ENCODE assay signal across 26 cellular contexts in genomic region chr22:22901578-22902218, GRCh38. TPM values are rescaled to one million over a fixed set of nuclear protein-coding genes. Genes with fewer than 3 reads are reported as not detected.
DNase-seq lines count a peak whose midpoint lies in the region; ATAC-seq and TF ChIP-seq lines count a peak whose summit lies in the region.
"Had no signal": no experiment of that assay in that cellular context is flagged by ENCODE, and none has a peak within 500 bp of the region (broad histone marks: within the 10 kb centered on the region; RNA-seq: fewer than 3 reads in every experiment).

No MANE protein-coding gene starts in this region.

- H3K27me3 Mint-ChIP-seq in activated B cell treated with CpG ODN at 0.5 μM for 24 hours, result no peaks in the 10 kb centered on the region
- H3K27me3 Mint-ChIP-seq in activated CD4-positive, alpha-beta memory T cell treated with anti-CD3 and anti-CD28 coated beads, Interleukin-2, amount 10 ng/mL, durations not matched to agents 7 days and 5 days, result peaks cover 26% of the 10 kb centered on the region

- peaks cover 67% of the 10 kb centered on the region for H3K4me1 Mint-ChIP-seq in activated B cell treated with CpG ODN at 0.5 μM for 24 hours
- no peaks in the 10 kb centered on the region for H3K4me1 Mint-ChIP-seq in stimulated activated effector memory CD8-positive, alpha-beta T cell treated with anti-CD3 and anti-CD28 coated beads, Interleukin-12 subunit alpha, Interleukin-12 subunit beta, amount 100 ng/mL, for 72 hours
- no peaks in the 10 kb centered on the region for H3K4me1 Mint-ChIP-seq in activated CD4-positive, alpha-beta memory T cell treated with anti-CD3 and anti-CD28 coated beads, Interleukin-2, amount 10 ng/mL, durations not matched to agents 7 days and 5 days
- H3K4me1 Mint-ChIP-seq: CD8-positive, alpha-beta memory T cell; naive thymus-derived CD4-positive, alpha-beta T cell had no signal

- peak overlapping the region; percentile 17 for H3K9ac ChIP-seq in Karpas-422 (ENCODE audit: low read length)

- TF ChIP-seq CTCF in GM12875 (IDR thresholded peaks at IDR 0.05; ENCODE audit: borderline replicate concordance, insufficient read depth, low read depth, low read length) (no peak), activated B cell treated with CpG ODN at 0.5 μM for 24 hours (IDR thresholded peaks at IDR 0.05) (no peak)

- DNase-seq in Karpas-422 (no peak), activated B cell treated with CpG ODN at 0.5 μM for 24 hours (no peak), retina (no peak)
- DNase-seq in stimulated activated effector memory CD8-positive, alpha-beta T cell treated with anti-CD3 and anti-CD28 coated beads, Interleukin-12 subunit alpha, Interleukin-12 subunit beta, amount 100 ng/mL, for 72 hours (ENCODE audit: low spot score in 2 of 2), result no peak
- no peak for DNase-seq in activated CD4-positive, alpha-beta memory T cell treated with anti-CD3 and anti-CD28 coated beads, Interleukin-2, amount 10 ng/mL, durations not matched to agents 7 days and 5 days
- DNase-seq: activated CD4-positive, alpha-beta T cell treated with anti-CD3 and anti-CD28 coated beads for 4 hours; activated naive CD4-positive, alpha-beta T cell treated with anti-CD3 and anti-CD28 coated beads for 36 hours; activated T-cell treated with anti-CD3 and anti-CD28 coated beads, Interleukin-2, amount 50 U/mL, for 72 hours; amniotic stem cell; CD8-positive, alpha-beta memory T cell; colonic mucosa; effector memory CD8-positive, alpha-beta T cell; foreskin keratinocyte; naive thymus-derived CD4-positive, alpha-beta T cell; NCI-H1436 treated with DMSO at 0.1 percent for 48 hours; NCI-H446 treated with DMSO at 0.1 percent for 48 hours; PC-9; stimulated activated CD4-positive, alpha-beta T cell treated with anti-CD3 and anti-CD28 coated beads, Interleukin-4, amount 100 ng/mL, for 24 hours; stimulated activated naive CD8-positive, alpha-beta T cell treated with anti-CD3 and anti-CD28 coated beads, Interleukin-15, Interleukin-2, amounts not matched to agents 100 U/mL and 50 U/mL, for 24 hours; tibial artery had no signal

- H3K9me2 ChIP-seq in Karpas-422 (replicated peaks; ENCODE audit: insufficient read depth, low read length), result no peaks in the 10 kb centered on the region

- H3K36me3 Mint-ChIP-seq in activated B cell treated with CpG ODN at 0.5 μM for 24 hours (ENCODE audit: low read depth), result peaks cover 40% of the 10 kb centered on the region
- H3K36me3 Mint-ChIP-seq in stimulated activated effector memory CD8-positive, alpha-beta T cell treated with anti-CD3 and anti-CD28 coated beads, Interleukin-12 subunit alpha, Interleukin-12 subunit beta, amount 100 ng/mL, for 72 hours, result no peaks in the 10 kb centered on the region
- H3K36me3 Mint-ChIP-seq in activated CD4-positive, alpha-beta memory T cell treated with anti-CD3 and anti-CD28 coated beads, Interleukin-2, amount 10 ng/mL, durations not matched to agents 7 days and 5 days (ENCODE audit: low read depth), result no peaks in the 10 kb centered on the region
- H3K36me3 Mint-ChIP-seq: CD8-positive, alpha-beta memory T cell; naive thymus-derived CD4-positive, alpha-beta T cell had no signal

- intact Hi-C loops in activated B cell treated with CpG ODN at 0.5 μM for 24 hours (cut with micrococcal nuclease), result no loop called here

- H3K9me3 Mint-ChIP-seq in activated B cell treated with CpG ODN at 0.5 μM for 24 hours, result no peaks in the 10 kb centered on the region
- no peaks in the 10 kb centered on the region for H3K9me3 Mint-ChIP-seq in stimulated activated effector memory CD8-positive, alpha-beta T cell treated with anti-CD3 and anti-CD28 coated beads, Interleukin-12 subunit alpha, Interleukin-12 subunit beta, amount 100 ng/mL, for 72 hours
- no peaks in the 10 kb centered on the region for H3K9me3 Mint-ChIP-seq in activated CD4-positive, alpha-beta memory T cell treated with anti-CD3 and anti-CD28 coated beads, Interleukin-2, amount 10 ng/mL, durations not matched to agents 7 days and 5 days
- H3K9me3 Mint-ChIP-seq: activated naive CD4-positive, alpha-beta T cell treated with anti-CD3 and anti-CD28 coated beads for 36 hours; activated T-cell treated with anti-CD3 and anti-CD28 coated beads, Interleukin-2, amount 50 U/mL, for 72 hours; CD8-positive, alpha-beta memory T cell; effector memory CD8-positive, alpha-beta T cell had no signal

- peak overlapping the region; percentile 52 for H3K4me2 ChIP-seq in Karpas-422 (ENCODE audit: low read depth, low read length, poor library complexity, severe bottlenecking)
- H3K4me2 ChIP-seq: hepatocyte, PC-9 had no signal

- ATAC-seq in activated B cell treated with CpG ODN at 0.5 μM for 24 hours (ENCODE audit: low read depth) (peak; percentile 9), GM21576 (IDR thresholded peaks at IDR 0.05; ENCODE audit: unreplicated experiment) (no peak)
- ATAC-seq in stimulated activated effector memory CD8-positive, alpha-beta T cell treated with anti-CD3 and anti-CD28 coated beads, Interleukin-12 subunit alpha, Interleukin-12 subunit beta, amount 100 ng/mL, for 72 hours, result peak; percentile 6
- ATAC-seq: activated T-cell treated with anti-CD3 and anti-CD28 coated beads, Interleukin-2, amount 50 U/mL, for 72 hours; effector memory CD8-positive, alpha-beta T cell; esophagus mucosa; foreskin keratinocyte; naive thymus-derived CD4-positive, alpha-beta T cell; stimulated activated naive CD8-positive, alpha-beta T cell treated with anti-CD3 and anti-CD28 coated beads, Interleukin-15, Interleukin-2, amounts not matched to agents 100 U/mL and 50 U/mL, for 24 hours had no signal

- H3K27me3 ChIP-seq in Karpas-422 (ENCODE audit: low read length), result no peaks in the 10 kb centered on the region
- H3K27me3 ChIP-seq: colonic mucosa, hepatocyte had no signal

- no peaks in the 10 kb centered on the region for H3K36me3 ChIP-seq in Karpas-422 (ENCODE audit: insufficient read depth, low read length)
- H3K36me3 ChIP-seq: breast epithelium, colonic mucosa, tibial artery had no signal

- H3K4me1 ChIP-seq in Karpas-422 (ENCODE audit: low read length), result peaks cover 68% of the 10 kb centered on the region
- H3K4me1 ChIP-seq: breast epithelium, colonic mucosa, foreskin keratinocyte, tibial artery had no signal

- H3K4me3 ChIP-seq in GM12875 (ENCODE audit: low read depth, low read length), result peak overlapping the region; percentile 25
- H3K4me3 ChIP-seq in Karpas-422 (ENCODE audit: low read length), result peak overlapping the region; percentile 2; the same call in 1 of the 2 replicates
- H3K4me3 ChIP-seq: breast epithelium, colonic mucosa, hepatocyte, PC-9, tibial artery had no signal

- no peak overlapping the region for H2AFZ ChIP-seq in Karpas-422 (ENCODE audit: low read length)
- H2AFZ ChIP-seq: hepatocyte, PC-9 had no signal

- CTCF ChIA-PET in activated B cell treated with CpG ODN at 0.5 μM for 24 hours (lab: Charles Lee), result interaction anchor here (0.7 to 3.0 kb wide), 7 partner anchors 12 to 52 kb away, joined by 3 to 26 read pairs (median 10); no protein-coding TSS in a partner anchor
- CTCF ChIA-PET in activated CD4-positive, alpha-beta memory T cell treated with anti-CD3 and anti-CD28 coated beads, Interleukin-2, amount 10 ng/mL, durations not matched to agents 7 days and 5 days (lab: Charles Lee), result interaction anchor here (1.4 to 2.2 kb wide), 2 partner anchors 42 to 53 kb away, joined by 5 to 7 read pairs; no protein-coding TSS in a partner anchor

- H3K9me3 ChIP-seq in Karpas-422 (ENCODE audit: low read length), result no peaks in the 10 kb centered on the region
- H3K9me3 ChIP-seq: breast epithelium, colonic mucosa, tibial artery had no signal

- POLR2A ChIA-PET in activated B cell treated with CpG ODN at 0.5 μM for 24 hours (lab: Charles Lee), result interaction anchor here (0.8 to 5.0 kb wide), 14 partner anchors 9 to 706 kb away, joined by 3 to 427 read pairs (median 5); no protein-coding TSS in a partner anchor
- POLR2A ChIA-PET in activated CD4-positive, alpha-beta memory T cell treated with anti-CD3 and anti-CD28 coated beads, Interleukin-2, amount 10 ng/mL, durations not matched to agents 7 days and 5 days (lab: Charles Lee), result no interaction called here

- no peak overlapping the region for H3K27ac ChIP-seq in Karpas-422 (ENCODE audit: low read length)
- H3K27ac ChIP-seq: breast epithelium, colonic mucosa, foreskin keratinocyte, hepatocyte, PC-9, tibial artery had no signal

- peaks cover 45% of the 10 kb centered on the region for H4K20me1 ChIP-seq in Karpas-422 (ENCODE audit: insufficient read depth, low read depth, low read length)

- peak overlapping the region; percentile 76 for H3K27ac Mint-ChIP-seq in activated B cell treated with CpG ODN at 0.5 μM for 24 hours
- no peak overlapping the region for H3K27ac Mint-ChIP-seq in stimulated activated effector memory CD8-positive, alpha-beta T cell treated with anti-CD3 and anti-CD28 coated beads, Interleukin-12 subunit alpha, Interleukin-12 subunit beta, amount 100 ng/mL, for 72 hours
- no peak overlapping the region for H3K27ac Mint-ChIP-seq in activated CD4-positive, alpha-beta memory T cell treated with anti-CD3 and anti-CD28 coated beads, Interleukin-2, amount 10 ng/mL, durations not matched to agents 7 days and 5 days
- H3K27ac Mint-ChIP-seq: activated naive CD4-positive, alpha-beta T cell treated with anti-CD3 and anti-CD28 coated beads for 36 hours; activated T-cell treated with anti-CD3 and anti-CD28 coated beads, Interleukin-2, amount 50 U/mL, for 72 hours; effector memory CD8-positive, alpha-beta T cell; naive thymus-derived CD4-positive, alpha-beta T cell had no signal

- H3K4me3 Mint-ChIP-seq in activated B cell treated with CpG ODN at 0.5 μM for 24 hours, result peak overlapping the region; percentile 82
- H3K4me3 Mint-ChIP-seq in stimulated activated effector memory CD8-positive, alpha-beta T cell treated with anti-CD3 and anti-CD28 coated beads, Interleukin-12 subunit alpha, Interleukin-12 subunit beta, amount 100 ng/mL, for 72 hours, result no peak overlapping the region
- H3K4me3 Mint-ChIP-seq in activated CD4-positive, alpha-beta memory T cell treated with anti-CD3 and anti-CD28 coated beads, Interleukin-2, amount 10 ng/mL, durations not matched to agents 7 days and 5 days, result no peak overlapping the region
- H3K4me3 Mint-ChIP-seq: activated naive CD4-positive, alpha-beta T cell treated with anti-CD3 and anti-CD28 coated beads for 36 hours; activated T-cell treated with anti-CD3 and anti-CD28 coated beads, Interleukin-2, amount 50 U/mL, for 72 hours; CD8-positive, alpha-beta memory T cell; effector memory CD8-positive, alpha-beta T cell; naive thymus-derived CD4-positive, alpha-beta T cell had no signal

- no peaks in the 10 kb centered on the region for H3K79me2 ChIP-seq in Karpas-422 (ENCODE audit: low read length)
- H3K79me2 ChIP-seq: hepatocyte had no signal

RNA-seq across cellular contexts. Expression of gene IGLL5, which starts 14.1 kb away (rescaled TPM):
- 1.1 and 8.3 TPM in 2 replicates for total RNA-seq in Karpas-422 (2014; rRNA removed; shearing (Covaris generic); ENCODE audit: low replicate concordance)
- total RNA-seq in activated B cell treated with CpG ODN at 0.5 μM for 24 hours, result 189 and 195 TPM in 2 replicates
- not detected for total RNA-seq in activated CD4-positive, alpha-beta memory T cell treated with anti-CD3 and anti-CD28 coated beads, Interleukin-2, amount 10 ng/mL, durations not matched to agents 7 days and 5 days
- total RNA-seq: activated naive CD4-positive, alpha-beta T cell treated with anti-CD3 and anti-CD28 coated beads for 36 hours; activated T-cell treated with anti-CD3 and anti-CD28 coated beads, Interleukin-2, amount 50 U/mL, for 72 hours; CD8-positive, alpha-beta memory T cell; foreskin keratinocyte; hepatocyte; PC-9; T-helper 1 cell treated with Interleukin-12 subunit alpha and Interleukin-12 subunit beta and Interleukin-4 antibody, amounts not matched to agents 30 ng/mL and 1 ng/mL, for 36 hours had no signal

Comparison
In these comparisons a context has a peak if more than half of its experiments do, and no peak if none do; other contexts are left out.
1. RNA of gene IGLL5, which starts 14.1 kb away (total RNA-seq): 189 to 195 TPM in activated B cell treated with CpG ODN at 0.5 μM for 24 hours; 1.1 to 8.3 TPM in Karpas-422 and not detected in activated CD4-positive, alpha-beta memory T cell treated with anti-CD3 and anti-CD28 coated beads, Interleukin-2, amount 10 ng/mL, durations not matched to agents 7 days and 5 days; every median in the first group is over 10 times any median in the second.